8 cellular contexts compared by ENCODE assay signal in the genomic region with DNA sequence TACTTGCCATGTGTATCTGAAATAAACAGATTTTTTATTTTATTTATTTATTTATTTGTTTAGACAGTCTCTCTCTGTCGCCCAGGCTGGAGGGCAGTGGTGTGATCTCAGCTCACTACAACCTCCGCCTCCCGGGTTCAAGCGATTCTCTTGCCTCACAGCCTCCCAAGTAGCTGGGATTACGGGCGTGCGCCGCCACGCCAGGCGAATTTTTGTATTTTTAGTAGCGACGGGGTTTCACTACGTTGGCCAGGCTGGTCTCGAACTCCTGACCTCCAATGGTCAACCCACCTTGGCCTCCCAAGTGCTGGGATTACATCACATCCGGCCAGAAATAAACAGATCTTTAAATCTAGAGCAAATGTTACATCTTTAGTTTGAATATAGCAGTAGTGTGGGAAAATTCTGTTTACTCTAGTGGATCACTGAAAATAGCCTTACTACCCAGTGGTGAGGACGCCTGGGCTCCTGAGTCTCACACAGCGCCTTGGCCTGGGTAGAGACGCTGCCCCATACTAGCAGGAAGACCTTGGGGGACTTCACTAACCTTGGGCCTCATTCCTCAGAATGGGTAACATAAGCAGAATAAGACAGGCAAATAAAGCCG.
DNase-seq lines count a peak whose midpoint lies in the region; ATAC-seq and TF ChIP-seq lines count a peak whose summit lies in the region.

No MANE protein-coding gene starts in this region.

- ATAC-seq in DND-41 (ENCODE audit: insufficient read depth, low read depth): no peak
- ATAC-seq in stimulated activated effector memory CD8-positive, alpha-beta T cell treated with anti-CD3 and anti-CD28 coated beads, Interleukin-12 subunit alpha, Interleukin-12 subunit beta, amount 100 ng/mL, for 72 hours: no peak

- H3K4me1 Mint-ChIP-seq in activated naive CD8-positive, alpha-beta T cell (ENCODE audit: low read depth): peaks cover 41% of the 10 kb centered on the region
- peaks cover 38% of the 10 kb centered on the region for H3K4me1 Mint-ChIP-seq in stimulated activated effector memory CD8-positive, alpha-beta T cell treated with anti-CD3 and anti-CD28 coated beads, Interleukin-12 subunit alpha, Interleukin-12 subunit beta, amount 100 ng/mL, for 72 hours

- H3K27ac Mint-ChIP-seq in activated naive CD8-positive, alpha-beta T cell: peak overlapping the region; percentile 100
- peak overlapping the region; percentile 99 for H3K27ac Mint-ChIP-seq in stimulated activated effector memory CD8-positive, alpha-beta T cell treated with anti-CD3 and anti-CD28 coated beads, Interleukin-12 subunit alpha, Interleukin-12 subunit beta, amount 100 ng/mL, for 72 hours

- H3K9me3 Mint-ChIP-seq in activated naive CD8-positive, alpha-beta T cell (ENCODE audit: low read depth): no peaks in the 10 kb centered on the region
- no peaks in the 10 kb centered on the region for H3K9me3 Mint-ChIP-seq in stimulated activated effector memory CD8-positive, alpha-beta T cell treated with anti-CD3 and anti-CD28 coated beads, Interleukin-12 subunit alpha, Interleukin-12 subunit beta, amount 100 ng/mL, for 72 hours

- no peaks in the 10 kb centered on the region for H3K27me3 Mint-ChIP-seq in activated naive CD8-positive, alpha-beta T cell

- H2AFZ ChIP-seq in DND-41 (ENCODE audit: low read depth, low read length): peak overlapping the region; percentile 85

- H3K27ac ChIP-seq in DND-41 (ENCODE audit: low read length): peak overlapping the region; percentile 99
- H3K27ac ChIP-seq in KOPT-K1 (ENCODE audit: low read depth, low read length, poor library complexity, severe bottlenecking): peak overlapping the region; percentile 100
- H3K27ac ChIP-seq in iPS-18a (ENCODE audit: low read length): peak overlapping the region; percentile 62

- peak overlapping the region; percentile 99 for H3K4me3 Mint-ChIP-seq in activated naive CD8-positive, alpha-beta T cell
- H3K4me3 Mint-ChIP-seq in stimulated activated effector memory CD8-positive, alpha-beta T cell treated with anti-CD3 and anti-CD28 coated beads, Interleukin-12 subunit alpha, Interleukin-12 subunit beta, amount 100 ng/mL, for 72 hours: peak overlapping the region; percentile 90

- peaks cover 29% of the 10 kb centered on the region; the same call in 1 of the 2 replicates for H4K20me1 ChIP-seq in DND-41 (ENCODE audit: insufficient read depth, low read length)

- peak overlapping the region; percentile 94 for H3K9ac ChIP-seq in DND-41 (ENCODE audit: low read depth, low read length)
- H3K9ac ChIP-seq in iPS-18a (ENCODE audit: low read length): peak overlapping the region; percentile 100

- peak; percentile 25 for DNase-seq in DND-41
- DNase-seq in stimulated activated effector memory CD8-positive, alpha-beta T cell treated with anti-CD3 and anti-CD28 coated beads, Interleukin-12 subunit alpha, Interleukin-12 subunit beta, amount 100 ng/mL, for 72 hours (ENCODE audit: low spot score in 2 of 2): peak in 1 of 2 donors; percentile 68
- no peak for DNase-seq in midbrain (lab: John Stamatoyannopoulos, UW)
- DNase-seq in GDM1 (lab: John Stamatoyannopoulos, UW): no peak
- DNase-seq in activated gamma-delta T cell treated with Interleukin-2 at 50 U/mL for 16 hours: no peak

- peaks cover 42% of the 10 kb centered on the region for H3K36me3 ChIP-seq in DND-41 (ENCODE audit: insufficient read depth, low read length)
- peaks cover 44% of the 10 kb centered on the region for H3K36me3 ChIP-seq in KOPT-K1 (ENCODE audit: insufficient read depth, low read length)
- peaks cover 39% of the 10 kb centered on the region for H3K36me3 ChIP-seq in iPS-18a (ENCODE audit: control insufficient read depth, low read depth, low read length)

- H3K4me3 ChIP-seq in DND-41 (ENCODE audit: low read depth in 1 of 2, low read length in 2 of 2) (peak overlapping the region; percentile 68 to 71), iPS-18a (ENCODE audit: low read length) (peak overlapping the region; percentile 100)

- H3K9me3 ChIP-seq in DND-41 (ENCODE audit: insufficient read depth, low read length, severe bottlenecking) (no peaks in the 10 kb centered on the region), KOPT-K1 (ENCODE audit: insufficient read depth, low read length, poor library complexity, severe bottlenecking) (no peaks in the 10 kb centered on the region), iPS-18a (ENCODE audit: control insufficient read depth, low read depth, low read length) (no peaks in the 10 kb centered on the region)

- H3K27me3 ChIP-seq in DND-41 (ENCODE audit: insufficient read depth, low read length, poor library complexity): no peaks in the 10 kb centered on the region
- no peaks in the 10 kb centered on the region for H3K27me3 ChIP-seq in iPS-18a (ENCODE audit: control insufficient read depth, insufficient read depth, low read length)

- no peak for TF ChIP-seq CTCF in DND-41 (IDR thresholded peaks at IDR 0.05; ENCODE audit: borderline replicate concordance, extremely low read depth, low read length, poor library complexity, severe bottlenecking)

- H3K36me3 Mint-ChIP-seq in activated naive CD8-positive, alpha-beta T cell: peaks cover 16% of the 10 kb centered on the region
- peaks cover 83% of the 10 kb centered on the region for H3K36me3 Mint-ChIP-seq in stimulated activated effector memory CD8-positive, alpha-beta T cell treated with anti-CD3 and anti-CD28 coated beads, Interleukin-12 subunit alpha, Interleukin-12 subunit beta, amount 100 ng/mL, for 72 hours

- peaks cover 95% of the 10 kb centered on the region for H3K79me2 ChIP-seq in DND-41 (ENCODE audit: insufficient read depth, low read length)

- peaks cover 50% of the 10 kb centered on the region for H3K4me1 ChIP-seq in DND-41 (ENCODE audit: insufficient read depth, low read length)
- peaks cover 11% of the 10 kb centered on the region for H3K4me1 ChIP-seq in iPS-18a (ENCODE audit: control insufficient read depth, low read depth, low read length)

- peak overlapping the region; percentile 87 for H3K4me2 ChIP-seq in DND-41 (ENCODE audit: insufficient read depth, low read length)
